In genomic region chr14:26621366-26621765, GRCh38 we compare ENCODE assay signal across 26 cellular contexts. TPM values are rescaled to one million over a fixed set of nuclear protein-coding genes. Genes with fewer than 3 reads are reported as not detected.
"Had no signal": no experiment of that assay in that cellular context is flagged by ENCODE, and none has a peak within 500 bp of the region (broad histone marks: within the 10 kb centered on the region; RNA-seq: fewer than 3 reads in every experiment).

No MANE protein-coding gene starts in this region.

- H3K27me3 ChIP-seq: colonic mucosa, gastroesophageal sphincter, heart left ventricle, hepatocyte, left lung, neutrophil, right lobe of liver, suprapubic skin, transverse colon, upper lobe of right lung, uterus had no signal

- H3K27ac ChIP-seq: colonic mucosa, epithelial cell of prostate, gastroesophageal sphincter, heart left ventricle, hepatocyte, left lung, neutrophil, parathyroid adenoma, right lobe of liver, suprapubic skin, transverse colon, upper lobe of right lung, uterus had no signal

- H3K9me3 ChIP-seq: colonic mucosa, left lung, neutrophil, right lobe of liver, suprapubic skin, transverse colon, upper lobe of right lung, uterus had no signal

- H3K4me2 ChIP-seq: hepatocyte had no signal

- ATAC-seq: esophagus mucosa; gastroesophageal sphincter; heart left ventricle; left cardiac atrium; left lung; natural killer cell; right lobe of liver; stimulated activated naive CD8-positive, alpha-beta T cell treated with anti-CD3 and anti-CD28 coated beads, Interleukin-15, amount 100 ng/mL, for 72 hours; upper lobe of right lung had no signal

- DNase-seq: colonic mucosa; effector CD8-positive, alpha-beta T cell; endodermal cell; heart left ventricle; left cardiac atrium; left lung; natural killer cell; right lobe of liver; small intestine; stimulated activated CD4-positive, alpha-beta T cell treated with anti-CD3 and anti-CD28 coated beads, Interleukin-12 subunit alpha, Interleukin-12 subunit beta, amount 100 ng/mL, for 4 hours; stimulated activated CD4-positive, alpha-beta T cell treated with anti-CD3 and anti-CD28 coated beads, Interleukin-1b, Interleukin-23, amount 100 ng/mL, for 48 hours; stimulated activated CD4-positive, alpha-beta T cell treated with anti-CD3 and anti-CD28 coated beads, Interleukin-4, amount 100 ng/mL, for 1 hour; stimulated activated CD8-positive, alpha-beta memory T cell treated with anti-CD3 and anti-CD28 coated beads, Interleukin-4, amount 100 ng/mL, for 48 hours; stimulated activated naive CD4-positive, alpha-beta T cell; stimulated activated naive CD8-positive, alpha-beta T cell treated with anti-CD3 and anti-CD28 coated beads, Interleukin-15, amount 100 ng/mL, for 72 hours; transverse colon; upper lobe of right lung; uterus had no signal

- H3K9ac ChIP-seq: parathyroid adenoma had no signal

- H3K4me1 ChIP-seq: colonic mucosa, gastroesophageal sphincter, heart left ventricle, left lung, parathyroid adenoma, right lobe of liver, suprapubic skin, transverse colon, upper lobe of right lung, uterus had no signal

- H2AFZ ChIP-seq: hepatocyte, parathyroid adenoma had no signal

- H3K36me3 ChIP-seq: colonic mucosa, gastroesophageal sphincter, heart left ventricle, left lung, neutrophil, right lobe of liver, suprapubic skin, transverse colon, upper lobe of right lung, uterus had no signal

- H3K4me3 ChIP-seq: colonic mucosa, gastroesophageal sphincter, heart left ventricle, hepatocyte, left lung, right lobe of liver, suprapubic skin, transverse colon, upper lobe of right lung, uterus had no signal

RNA-seq across cellular contexts. Expression of gene NOVA1, which starts 23.5 kb away (rescaled TPM):
- total RNA-seq: lung microvascular endothelial cell, natural killer cell had no signal
